In the genomic region with DNA sequence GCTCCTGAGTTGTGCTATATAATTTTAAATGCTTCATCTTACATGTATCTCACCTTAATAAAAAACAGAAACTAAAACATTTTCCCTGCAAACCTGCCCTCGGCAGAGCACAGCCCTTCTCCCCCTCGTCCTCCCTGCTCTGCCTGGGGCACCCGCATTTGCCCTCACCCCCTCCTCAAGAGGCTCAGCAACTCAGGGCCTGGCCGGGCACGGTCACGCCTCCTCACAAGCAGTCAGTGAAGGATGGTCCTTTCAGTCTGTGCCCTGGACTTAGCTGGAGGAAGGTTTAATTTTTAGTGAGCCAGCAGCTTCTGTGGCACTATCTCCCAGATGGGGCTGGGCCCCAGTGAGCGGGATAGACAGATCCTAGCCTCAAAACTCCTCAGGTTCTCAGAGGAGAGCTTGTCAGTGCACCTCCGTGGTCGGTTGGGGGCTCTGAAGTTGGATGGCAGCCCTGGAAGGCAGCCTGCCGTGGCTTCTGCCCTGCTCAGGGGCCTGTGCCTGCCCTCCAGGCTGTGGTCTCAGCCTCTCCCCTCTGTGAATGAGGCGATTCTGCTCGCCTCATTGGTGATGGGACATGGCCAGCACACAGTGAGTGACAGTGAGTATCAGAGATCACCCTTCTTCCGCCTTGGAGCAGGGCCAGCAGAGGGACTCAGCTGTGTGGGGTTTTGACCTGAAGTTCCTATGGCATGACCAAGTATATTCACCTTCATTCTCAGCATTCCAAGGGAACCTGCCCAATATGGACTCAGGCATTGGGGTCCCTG, we compare ENCODE assay signal across 12 cellular contexts. TPM values are rescaled to one million over a fixed set of nuclear protein-coding genes. Genes with fewer than 3 reads are reported as not detected.
DNase-seq lines count a peak whose midpoint lies in the region; FAIRE-seq and TF ChIP-seq lines count a peak whose summit lies in the region.
"Had no signal": no experiment of that assay in that cellular context is flagged by ENCODE, and none has a peak within 500 bp of the region (broad histone marks: within the 10 kb centered on the region; RNA-seq: fewer than 3 reads in every experiment).

No MANE protein-coding gene starts in this region.

- WGBS in esophagus squamous epithelium, 2 donors = 50 to 65% methylated on average over 3 to 9 of the region's 13 CpGs
- 64 to 72% methylated on average over 11 to 12 of the region's 13 CpGs for WGBS in tibial nerve, 2 donors

- H3K4me3 ChIP-seq in esophagus squamous epithelium (no peak overlapping the region), neural cell (ENCODE audit: low read length) (no peak overlapping the region), tibial nerve (no peak overlapping the region)

- no peak for TF ChIP-seq EP300 in neural cell (conservative IDR thresholded peaks at IDR 0.05; ENCODE audit: poor library complexity, severe bottlenecking)
- TF ChIP-seq EP300 in tibial nerve (IDR thresholded peaks at IDR 0.05) = no peak

- TF ChIP-seq CTCF in esophagus squamous epithelium (IDR thresholded peaks at IDR 0.05) = no peak
- TF ChIP-seq CTCF in neural cell (IDR thresholded peaks at IDR 0.05; ENCODE audit: poor library complexity, severe bottlenecking) = no peak
- TF ChIP-seq CTCF in tibial nerve (IDR thresholded peaks at IDR 0.05) = no peak

- H3K27me3 ChIP-seq in esophagus squamous epithelium (no peaks in the 10 kb centered on the region), neural cell (ENCODE audit: insufficient read depth, low read depth, low read length) (no peaks in the 10 kb centered on the region), tibial nerve (no peaks in the 10 kb centered on the region)

- H4K20me1 ChIP-seq in neural cell (ENCODE audit: insufficient read depth) = no peaks in the 10 kb centered on the region

- intact Hi-C loops in esophagus squamous epithelium (cut with DNase I) = no loop called here

- no peaks in the 10 kb centered on the region for H3K9me3 ChIP-seq in esophagus squamous epithelium
- H3K9me3 ChIP-seq in neural cell (ENCODE audit: low read length) = no peaks in the 10 kb centered on the region
- no peaks in the 10 kb centered on the region for H3K9me3 ChIP-seq in tibial nerve

- H3K9me2 ChIP-seq in neural cell (ENCODE audit: insufficient read depth, low read length) = no peaks in the 10 kb centered on the region

- peak overlapping the region; percentile 61 to 88 (median 83) for H3K27ac ChIP-seq in esophagus squamous epithelium
- peak overlapping the region; percentile 51 for H3K27ac ChIP-seq in neural cell (ENCODE audit: low read length)
- peak overlapping the region in 3 of 4 donors; percentile 54 to 88 (median 78) for H3K27ac ChIP-seq in tibial nerve

- DNase-seq in RCC 7860 (ENCODE audit: low spot score) (peak; percentile 53), esophagus squamous epithelium (lab: John Stamatoyannopoulos, UW) (no peak), tibial nerve (ENCODE audit: low spot score in 2 of 2) (no peak), activated gamma-delta T cell (lab: John Stamatoyannopoulos, UW) (no peak), HTR-8/SVneo (ENCODE audit: insufficient read length, low spot score) (no peak), GF-D8 (lab: John Stamatoyannopoulos, UW) (no peak)
- DNase-seq in activated CD4-positive, CD25-positive, alpha-beta regulatory T cell (lab: John Stamatoyannopoulos, UW) = no peak
- DNase-seq: activated naive CD8-positive, alpha-beta T cell treated with anti-CD3 and anti-CD28 coated beads, Interleukin-2, amount 10 ng/mL, durations not matched to agents 7 days and 5 days; head of caudate nucleus; KBM-7; T-helper 17 cell had no signal

- FAIRE-seq in RCC 7860 (lab: Jason Lieb, UNC) = no peak
- no peak for FAIRE-seq in HTR-8/SVneo (lab: Jason Lieb, UNC)

- H3K4me1 ChIP-seq in esophagus squamous epithelium (peaks cover 0 to 19% (median 18%) of the 10 kb centered on the region in 3 donors), tibial nerve (peaks cover 0 to 23% (median 15%) of the 10 kb centered on the region in 4 donors)

- H3K4me2 ChIP-seq in neural cell (ENCODE audit: low read length) = no peak overlapping the region

- H2AFZ ChIP-seq in neural cell (ENCODE audit: low read depth, low read length) = no peak overlapping the region

- H3K36me3 ChIP-seq in esophagus squamous epithelium (no peaks in the 10 kb centered on the region), neural cell (ENCODE audit: insufficient read depth, low read length) (no peaks in the 10 kb centered on the region), tibial nerve (no peaks in the 10 kb centered on the region)

- no peaks in the 10 kb centered on the region for H3F3A ChIP-seq in neural cell (ENCODE audit: insufficient read depth, low read length, poor library complexity, severe bottlenecking)

- TF ChIP-seq POLR2A in esophagus squamous epithelium (IDR thresholded peaks at IDR 0.05) (no peak), tibial nerve (IDR thresholded peaks at IDR 0.05) (no peak)

- peak overlapping the region; percentile 17 for H3K9ac ChIP-seq in neural cell (ENCODE audit: low read length)

- no peak for TF ChIP-seq RAD21 in neural cell (conservative IDR thresholded peaks at IDR 0.05)

- no peaks in the 10 kb centered on the region for H3K79me2 ChIP-seq in neural cell (replicated peaks; ENCODE audit: insufficient read depth, low read length)

TF ChIP-seq in neural cell, 6 proteins besides CTCF, POLR2A, EP300 and RAD21:
- no peak for TF ChIP-seq POLR2AphosphoS5 (IDR thresholded peaks at IDR 0.05)
- TF ChIP-seq EZH2 (IDR thresholded peaks at IDR 0.05; ENCODE audit: borderline replicate concordance, insufficient read depth, low read length, poor library complexity, severe bottlenecking) = no peak
- TF ChIP-seq TAF1 (IDR thresholded peaks at IDR 0.05; ENCODE audit: low read depth) = no peak
TF ChIP-seq in neural cell: peak in this region for 0.

RNA-seq across cellular contexts. Expression of a gene that starts 56.3 kb away (rescaled TPM):
- 1 to 10 TPM; 1.2 to 9.7 (median 3.8) TPM for total RNA-seq in esophagus squamous epithelium
- 5.1 and 5.7 TPM in 2 replicates for polyA plus RNA-seq in neural cell
- 26.5 and 39.0 TPM in 2 replicates for polyA minus RNA-seq in neural cell
- 10 to 100 TPM in 3 of 4 donors, 1 to 10 TPM in 1; 7.2 to 36.0 (median 21.4) TPM for total RNA-seq in tibial nerve
